8 cellular contexts compared by ENCODE assay signal in genomic region chr6:104789770-104790190, GRCh38.
DNase-seq lines count a peak whose midpoint lies in the region; ATAC-seq, FAIRE-seq and TF ChIP-seq lines count a peak whose summit lies in the region.

No MANE protein-coding gene starts in this region.

- intact Hi-C loops in activated CD8-positive, alpha-beta T cell treated with anti-CD3 and anti-CD28 coated beads for 36 hours (cut with micrococcal nuclease) = no loop called here

- no peaks in the 10 kb centered on the region for H3K9me1 ChIP-seq in keratinocyte (ENCODE audit: control insufficient read depth, extremely low read depth, insufficient read depth, low read length)

- POLR2A ChIA-PET in activated CD8-positive, alpha-beta T cell treated with anti-CD3 and anti-CD28 coated beads for 36 hours (lab: Charles Lee) = interaction anchor here (0.6 kb wide), 2 partner anchors 11 to 537 kb away, joined by 3 to 5 read pairs; no protein-coding TSS in a partner anchor

- H3K9ac ChIP-seq in KMS-11 (no peak overlapping the region), keratinocyte (ENCODE audit: control insufficient read depth, extremely low read depth, insufficient read depth, low read length) (no peak overlapping the region)

- H3K36me3 Mint-ChIP-seq in activated CD8-positive, alpha-beta T cell treated with anti-CD3 and anti-CD28 coated beads for 36 hours (ENCODE audit: low read depth) = peaks cover 18% of the 10 kb centered on the region

- H3K9me3 ChIP-seq in keratinocyte (ENCODE audit: control insufficient read depth, low read depth, low read length) = no peaks in the 10 kb centered on the region
- no peaks in the 10 kb centered on the region for H3K9me3 ChIP-seq in right atrium auricular region

- H4K20me1 ChIP-seq in KMS-11 (ENCODE audit: insufficient read depth) = no peaks in the 10 kb centered on the region
- H4K20me1 ChIP-seq in keratinocyte (ENCODE audit: control insufficient read depth, extremely low read depth, insufficient read depth, low read length) = no peaks in the 10 kb centered on the region

- H3K79me2 ChIP-seq in KMS-11 (ENCODE audit: insufficient read depth, low read depth) = no peaks in the 10 kb centered on the region
- no peaks in the 10 kb centered on the region for H3K79me2 ChIP-seq in keratinocyte (ENCODE audit: control insufficient read depth, insufficient read depth, low read length)

- peak overlapping the region; percentile 57 for H3K4me3 Mint-ChIP-seq in activated CD8-positive, alpha-beta T cell treated with anti-CD3 and anti-CD28 coated beads for 36 hours

- peak; percentile 81 for FAIRE-seq in keratinocyte (lab: Jason Lieb, UNC)

- H3K4me2 ChIP-seq in KMS-11 (no peak overlapping the region), keratinocyte (ENCODE audit: control insufficient read depth, extremely low read depth, insufficient read depth, low read depth, low read length) (peak overlapping the region; percentile 27)

- CTCF ChIA-PET in activated CD8-positive, alpha-beta T cell treated with anti-CD3 and anti-CD28 coated beads for 36 hours (lab: Charles Lee) = interaction anchor here (0.7 to 2.9 kb wide), 5 partner anchors 69 to 287 kb away, joined by 3 to 13 read pairs (median 3); partner anchors contain the start of gene HACE1

- no peaks in the 10 kb centered on the region for H3K9me3 Mint-ChIP-seq in activated CD8-positive, alpha-beta T cell treated with anti-CD3 and anti-CD28 coated beads for 36 hours

- H3K36me3 ChIP-seq in KMS-11 (ENCODE audit: insufficient read depth) (no peaks in the 10 kb centered on the region), keratinocyte (ENCODE audit: control insufficient read depth in 2 of 2, extremely low read depth in 1 of 2, insufficient read depth in 2 of 2, low read length in 2 of 2) (no peaks in the 10 kb centered on the region), right atrium auricular region (no peaks in the 10 kb centered on the region)

- H3K27me3 ChIP-seq in KMS-11 (ENCODE audit: insufficient read depth, low read depth) (no peaks in the 10 kb centered on the region), keratinocyte (ENCODE audit: control insufficient read depth, extremely low read depth, insufficient read depth, low read length) (no peaks in the 10 kb centered on the region), right atrium auricular region (no peaks in the 10 kb centered on the region)

- H3K27ac Mint-ChIP-seq in activated CD8-positive, alpha-beta T cell treated with anti-CD3 and anti-CD28 coated beads for 36 hours = peak overlapping the region; percentile 97

- H2AFZ ChIP-seq in KMS-11 (ENCODE audit: low read depth) = no peak overlapping the region
- H2AFZ ChIP-seq in keratinocyte (ENCODE audit: control insufficient read depth, low read length) = no peak overlapping the region

- H3K27me3 Mint-ChIP-seq in activated CD8-positive, alpha-beta T cell treated with anti-CD3 and anti-CD28 coated beads for 36 hours = no peaks in the 10 kb centered on the region

- ATAC-seq in activated CD8-positive, alpha-beta T cell treated with anti-CD3 and anti-CD28 coated beads for 36 hours = peak; percentile 90

- no peak overlapping the region for H3K27ac ChIP-seq in KMS-11
- H3K27ac ChIP-seq in keratinocyte (ENCODE audit: control insufficient read depth, insufficient read depth, low read length) = no peak overlapping the region
- H3K27ac ChIP-seq in right atrium auricular region = no peak overlapping the region

- peaks cover 26% of the 10 kb centered on the region for H3K4me1 Mint-ChIP-seq in activated CD8-positive, alpha-beta T cell treated with anti-CD3 and anti-CD28 coated beads for 36 hours (ENCODE audit: low read depth)

- dilution Hi-C loops in keratinocyte (cut with MboI; ENCODE audit: extremely low pct_ligation_motif_present, low sequenced_read_pairs) = no loop called here

- peak; percentile 7 for DNase-seq in stimulated activated CD4-positive, alpha-beta T cell treated with anti-CD3 and anti-CD28 coated beads, Interleukin-1b, Interleukin-23, amount 100 ng/mL, for 48 hours
- no peak for DNase-seq in stimulated activated CD4-positive, alpha-beta T cell treated with anti-CD3 and anti-CD28 coated beads, Interleukin-12 subunit alpha, Interleukin-12 subunit beta, amount 100 ng/mL, for 4 hours
- peak; percentile 62 for DNase-seq in H4 (ENCODE audit: low spot score)
- peak; percentile 31 for DNase-seq in activated CD8-positive, alpha-beta T cell treated with anti-CD3 and anti-CD28 coated beads for 36 hours
- DNase-seq in keratinocyte (ENCODE audit: low read depth, low spot score) = no peak
- no peak for DNase-seq in NCI-H1048 (lab: John Stamatoyannopoulos, UW)
- no peak for DNase-seq in right atrium auricular region (ENCODE audit: low spot score)

- H3K4me1 ChIP-seq in KMS-11 (ENCODE audit: low read depth, poor library complexity, severe bottlenecking) (peaks cover 33% of the 10 kb centered on the region), keratinocyte (ENCODE audit: control insufficient read depth, extremely low read depth, insufficient read depth, low read length) (no peaks in the 10 kb centered on the region), right atrium auricular region (no peaks in the 10 kb centered on the region)

- H3K4me3 ChIP-seq in KMS-11 (IDR thresholded peaks at IDR 0.05; ENCODE audit: insufficient read depth, low read depth, low read length) (no peak overlapping the region), keratinocyte (ENCODE audit: control insufficient read depth in 2 of 3, extremely low read depth in 1 of 3, insufficient read depth in 2 of 3, low read depth in 1 of 3, low read length in 3 of 3) (no peak overlapping the region), right atrium auricular region (no peak overlapping the region)

- TF ChIP-seq CTCF in KMS-11 (conservative IDR thresholded peaks at IDR 0.05; ENCODE audit: low read depth, low read length) = peak; percentile 47; the same call in 1 of the 2 replicates
- TF ChIP-seq CTCF in activated CD8-positive, alpha-beta T cell treated with anti-CD3 and anti-CD28 coated beads for 36 hours (IDR thresholded peaks at IDR 0.05) = no peak
- TF ChIP-seq CTCF in keratinocyte (optimal IDR thresholded peaks at IDR 0.05 in 1 of 3, IDR thresholded peaks at IDR 0.05 in 1 of 3, conservative IDR thresholded peaks at IDR 0.05 in 1 of 3; ENCODE audit: extremely low read depth in 1 of 3, insufficient read depth in 2 of 3, low read length in 3 of 3) = peak in 2 of 3 experiments; percentile 28 to 33
- peak in 1 of 2 donors; percentile 35 for TF ChIP-seq CTCF in right atrium auricular region (IDR thresholded peaks at IDR 0.05)

Comparison
In these comparisons a context has a peak if more than half of its experiments do, and no peak if none do; other contexts are left out.
1. DNase-seq: peak in stimulated activated CD4-positive, alpha-beta T cell treated with anti-CD3 and anti-CD28 coated beads, Interleukin-1b, Interleukin-23, amount 100 ng/mL, for 48 hours (single experiment), H4 (single experiment) and activated CD8-positive, alpha-beta T cell treated with anti-CD3 and anti-CD28 coated beads for 36 hours (single experiment); none in stimulated activated CD4-positive, alpha-beta T cell treated with anti-CD3 and anti-CD28 coated beads, Interleukin-12 subunit alpha, Interleukin-12 subunit beta, amount 100 ng/mL, for 4 hours (single experiment), keratinocyte (single experiment), NCI-H1048 (single experiment) and right atrium auricular region (single experiment).